In genomic region chr1:12674358-12674757, GRCh38 we compare ENCODE assay signal across 2 cellular contexts.
TF ChIP-seq lines count a peak whose summit lies in the region.

No MANE protein-coding gene starts in this region.

TF ChIP-seq in HEK293, 187 proteins besides CTCF, POLR2A, EP300 and RAD21:
- TF ChIP-seq ZNF473 (tag by site-specific recombination; IDR thresholded peaks at IDR 0.05) (no peak), ZNF157 (tag by site-specific recombination; IDR thresholded peaks at IDR 0.05) (peak; percentile 92)
TF ChIP-seq in HEK293: peak in this region for 1.

TF ChIP-seq in K562, 482 proteins besides CTCF, POLR2A, EP300 and RAD21:
- TF ChIP-seq CXXC5 (CRISPR knock-in tag; IDR thresholded peaks at IDR 0.05) (no peak), JUND (IDR thresholded peaks at IDR 0.05; ENCODE audit: borderline replicate concordance, low read depth, low read length) (no peak), JUND (tag; IDR thresholded peaks at IDR 0.05; ENCODE audit: borderline replicate concordance, low read depth, low read length) (no peak), MYBL2 (IDR thresholded peaks at IDR 0.05; ENCODE audit: low read depth) (no peak), MYBL2 (CRISPR knock-in tag; IDR thresholded peaks at IDR 0.05; ENCODE audit: borderline replicate concordance) (no peak), SFPQ (IDR thresholded peaks at IDR 0.05; ENCODE audit: low read depth, low read length) (no peak), ZNF175 (CRISPR knock-in tag; IDR thresholded peaks at IDR 0.05; ENCODE audit: low read depth) (no peak), RFX7 (CRISPR knock-in tag; IDR thresholded peaks at IDR 0.05) (no peak), IRF2 (CRISPR knock-in tag; IDR thresholded peaks at IDR 0.05) (no peak), SRSF7 (optimal IDR thresholded peaks at IDR 0.05; ENCODE audit: low read depth, low read length) (no peak), ZNF398 (CRISPR knock-in tag; IDR thresholded peaks at IDR 0.05) (no peak), CBFA2T2 (conservative IDR thresholded peaks at IDR 0.05) (no peak), E2F3 (CRISPR knock-in tag; IDR thresholded peaks at IDR 0.05) (no peak), SMARCA5 (IDR thresholded peaks at IDR 0.05) (no peak), PREB (CRISPR knock-in tag; IDR thresholded peaks at IDR 0.05) (no peak), FOXP4 (CRISPR knock-in tag; IDR thresholded peaks at IDR 0.05; ENCODE audit: borderline replicate concordance) (no peak), ARID3A (IDR thresholded peaks at IDR 0.05; ENCODE audit: borderline replicate concordance, low read depth, low read length) (no peak), MYNN (IDR thresholded peaks at IDR 0.05) (no peak), MYNN (CRISPR knock-in tag; IDR thresholded peaks at IDR 0.05) (no peak), ZNF239 (CRISPR knock-in tag; IDR thresholded peaks at IDR 0.05) (no peak), ADNP (tag; IDR thresholded peaks at IDR 0.05) (no peak), HNRNPK (IDR thresholded peaks at IDR 0.05; ENCODE audit: low read depth, low read length, poor library complexity, severe bottlenecking) (no peak), PHB2 (IDR thresholded peaks at IDR 0.05; ENCODE audit: low read depth) (no peak)
